9 cellular contexts compared by ENCODE assay signal in the genomic region with DNA sequence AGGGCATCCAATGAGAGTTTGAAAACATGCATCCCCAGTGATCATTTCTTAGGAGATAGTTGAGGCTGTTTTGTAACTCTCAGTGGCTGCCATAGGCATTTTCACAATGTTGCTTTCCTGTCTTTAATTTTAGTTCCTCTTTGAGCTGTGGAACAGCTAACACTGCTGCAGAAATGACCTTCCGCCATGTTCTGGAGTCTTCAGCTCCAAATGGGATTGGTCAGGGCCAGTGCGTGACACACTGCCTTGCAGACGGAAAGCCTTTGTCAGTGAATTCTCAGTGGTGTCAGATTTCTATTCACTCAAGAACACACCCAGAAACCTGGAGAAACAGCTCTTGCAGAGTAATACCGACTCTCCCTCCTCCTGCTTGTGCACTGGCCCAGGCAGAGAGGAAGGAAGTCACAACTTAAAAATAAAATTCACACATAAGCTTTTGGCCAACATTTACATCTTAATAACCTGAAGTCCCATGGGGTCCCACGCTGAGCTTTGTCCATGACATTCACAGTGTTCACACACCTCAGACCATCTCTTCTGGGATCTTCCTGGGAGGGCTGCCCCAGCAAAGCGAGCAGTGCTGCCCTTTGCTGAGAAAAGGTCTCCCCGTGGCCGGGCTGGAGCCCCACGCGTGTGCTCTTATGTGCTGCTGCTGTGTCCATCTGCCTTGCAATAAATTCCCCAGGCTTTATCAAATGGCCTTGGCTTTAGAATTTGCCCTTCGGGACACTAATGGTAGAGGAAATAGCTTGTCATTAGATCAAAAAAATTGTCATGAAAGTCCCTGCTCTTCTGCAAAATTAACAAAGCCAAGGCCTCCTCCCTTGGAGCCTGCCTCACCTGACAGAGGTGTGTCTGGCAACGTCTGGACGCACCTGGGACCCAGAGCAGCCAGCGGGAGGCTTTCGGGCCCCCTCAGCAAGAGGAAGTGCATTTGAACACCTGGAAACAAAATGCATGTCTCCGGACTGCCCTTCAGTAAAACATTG.
DNase-seq lines count a peak whose midpoint lies in the region; ATAC-seq and TF ChIP-seq lines count a peak whose summit lies in the region.
"Had no signal": no experiment of that assay in that cellular context is flagged by ENCODE, and none has a peak within 500 bp of the region (broad histone marks: within the 10 kb centered on the region; RNA-seq: fewer than 3 reads in every experiment).

No MANE protein-coding gene starts in this region.

- H3K36me3 ChIP-seq in HUES6 (ENCODE audit: control insufficient read depth, insufficient read depth, low read length) (no peaks in the 10 kb centered on the region), iPS-20b (ENCODE audit: insufficient read depth, low read depth, low read length) (no peaks in the 10 kb centered on the region)

- peak overlapping the region; percentile 99 for H3K27ac Mint-ChIP-seq in WTC11
- peak overlapping the region; percentile 97 for H3K27ac Mint-ChIP-seq in stimulated activated naive B cell treated with anti-CD40 and anti-IgM and Interleukin-4, amounts not matched to agents 10 μg/mL and 1 μg/mL and 100 μg/mL, for 72 hours
- no peak overlapping the region for H3K27ac Mint-ChIP-seq in activated CD8-positive, alpha-beta T cell treated with anti-CD3 and anti-CD28 coated beads for 36 hours

- H3K4me1 ChIP-seq in HUES6 (ENCODE audit: control insufficient read depth, insufficient read depth, low read length) (peaks cover 30% of the 10 kb centered on the region), iPS-20b (ENCODE audit: insufficient read depth, low read length) (peaks cover 26% of the 10 kb centered on the region)

- H3K9me3 ChIP-seq in HUES6 (ENCODE audit: control insufficient read depth, insufficient read depth, low read depth, low read length) = no peaks in the 10 kb centered on the region
- no peaks in the 10 kb centered on the region for H3K9me3 ChIP-seq in iPS-20b (ENCODE audit: insufficient read depth, low read depth, low read length)

- H3K27ac ChIP-seq in HUES6 (ENCODE audit: low read depth, low read length) (peak overlapping the region; percentile 72), iPS-20b (ENCODE audit: low read length) (peak overlapping the region; percentile 69)

- CTCF ChIA-PET in WTC11 (lab: Charles Lee) = interaction anchor here (0.7 to 1.1 kb wide), 5 partner anchors 38 to 84 kb away, joined by 3 read pairs; no protein-coding TSS in a partner anchor
- CTCF ChIA-PET in activated CD8-positive, alpha-beta T cell treated with anti-CD3 and anti-CD28 coated beads for 36 hours (lab: Charles Lee) = interaction anchor here (0.7 to 1.3 kb wide), 3 partner anchors 29 to 78 kb away, joined by 3 read pairs; no protein-coding TSS in a partner anchor

- ATAC-seq in GM21529 (IDR thresholded peaks at IDR 0.05; ENCODE audit: unreplicated experiment) = peak; percentile 75
- peak; percentile 86 for ATAC-seq in WTC11
- peak; percentile 79 to 82 for ATAC-seq in stimulated activated naive B cell treated with anti-CD40 and anti-IgM and Interleukin-4, amounts not matched to agents 10 μg/mL and 1 μg/mL and 100 μg/mL, for 72 hours (replicated peaks)
- no peak for ATAC-seq in activated CD8-positive, alpha-beta T cell treated with anti-CD3 and anti-CD28 coated beads for 36 hours
- ATAC-seq: Panc1 had no signal

- 0 out of 2 replicates have a peak overlapping the region, but pooled peaks have one; percentile 5 for H3K4me3 ChIP-seq in HUES6 (ENCODE audit: low read depth, low read length)
- peak overlapping the region; percentile 43; the same call in 1 of the 2 replicates for H3K4me3 ChIP-seq in iPS-20b (ENCODE audit: low read length)

- intact Hi-C loops in activated CD8-positive, alpha-beta T cell treated with anti-CD3 and anti-CD28 coated beads for 36 hours (cut with micrococcal nuclease) = no loop called here

- peaks cover 16% of the 10 kb centered on the region for H3K9me3 Mint-ChIP-seq in WTC11
- peaks cover 0 to 3% of the 10 kb centered on the region in 2 donors for H3K9me3 Mint-ChIP-seq in stimulated activated naive B cell treated with anti-CD40 and anti-IgM and Interleukin-4, amounts not matched to agents 10 μg/mL and 1 μg/mL and 100 μg/mL, for 72 hours
- no peaks in the 10 kb centered on the region for H3K9me3 Mint-ChIP-seq in activated CD8-positive, alpha-beta T cell treated with anti-CD3 and anti-CD28 coated beads for 36 hours

- POLR2A ChIA-PET in WTC11 (lab: Charles Lee) = interaction anchor here (0.5 to 1.2 kb wide), 6 partner anchors 9 to 387 kb away, joined by 4 to 9 read pairs (median 6); a partner anchor contains a TSS
- POLR2A ChIA-PET in activated CD8-positive, alpha-beta T cell treated with anti-CD3 and anti-CD28 coated beads for 36 hours (lab: Charles Lee) = interaction anchor here (0.6 kb wide), 1 partner anchor 22 kb away, joined by 3 read pairs; no protein-coding TSS in a partner anchor

- peaks cover 46% of the 10 kb centered on the region for H3K4me1 Mint-ChIP-seq in WTC11
- H3K4me1 Mint-ChIP-seq in stimulated activated naive B cell treated with anti-CD40 and anti-IgM and Interleukin-4, amounts not matched to agents 10 μg/mL and 1 μg/mL and 100 μg/mL, for 72 hours = peaks cover 67 to 87% of the 10 kb centered on the region in 2 donors
- peaks cover 19% of the 10 kb centered on the region for H3K4me1 Mint-ChIP-seq in activated CD8-positive, alpha-beta T cell treated with anti-CD3 and anti-CD28 coated beads for 36 hours (ENCODE audit: low read depth)

- no peaks in the 10 kb centered on the region for H3K27me3 ChIP-seq in HUES6 (ENCODE audit: control insufficient read depth, insufficient read depth, low read length)
- no peaks in the 10 kb centered on the region; the same call in 1 of the 2 replicates for H3K27me3 ChIP-seq in iPS-20b (ENCODE audit: insufficient read depth, low read length)

- no peak overlapping the region for H3K4me3 Mint-ChIP-seq in WTC11
- peak overlapping the region; percentile 46 to 74 for H3K4me3 Mint-ChIP-seq in stimulated activated naive B cell treated with anti-CD40 and anti-IgM and Interleukin-4, amounts not matched to agents 10 μg/mL and 1 μg/mL and 100 μg/mL, for 72 hours
- H3K4me3 Mint-ChIP-seq in activated CD8-positive, alpha-beta T cell treated with anti-CD3 and anti-CD28 coated beads for 36 hours = no peak overlapping the region

- DNase-seq in GM03348 (ENCODE audit: low spot score) = peak; percentile 27
- DNase-seq in WTC11 (ENCODE audit: low spot score) = peak; percentile 59
- peak; percentile 69 for DNase-seq in stimulated activated naive B cell treated with anti-CD40 and anti-IgM and Interleukin-4, amounts not matched to agents 10 μg/mL and 1 μg/mL and 100 μg/mL, for 72 hours
- no peak for DNase-seq in central memory CD4-positive, alpha-beta T cell
- no peak for DNase-seq in activated CD8-positive, alpha-beta T cell treated with anti-CD3 and anti-CD28 coated beads for 36 hours

- no peak for TF ChIP-seq CTCF in WTC11 (IDR thresholded peaks at IDR 0.05)
- no peak for TF ChIP-seq CTCF in activated CD8-positive, alpha-beta T cell treated with anti-CD3 and anti-CD28 coated beads for 36 hours (IDR thresholded peaks at IDR 0.05)

- H3K27me3 Mint-ChIP-seq in WTC11 (ENCODE audit: low read depth) = peaks cover 3% of the 10 kb centered on the region; the same call in 1 of the 2 replicates
- H3K27me3 Mint-ChIP-seq in stimulated activated naive B cell treated with anti-CD40 and anti-IgM and Interleukin-4, amounts not matched to agents 10 μg/mL and 1 μg/mL and 100 μg/mL, for 72 hours = no peaks in the 10 kb centered on the region
- peaks cover 2% of the 10 kb centered on the region for H3K27me3 Mint-ChIP-seq in activated CD8-positive, alpha-beta T cell treated with anti-CD3 and anti-CD28 coated beads for 36 hours

- H3K9ac ChIP-seq in HUES6 (ENCODE audit: low read length) (peak overlapping the region; percentile 13), iPS-20b (ENCODE audit: low read depth, low read length) (peak overlapping the region; percentile 74; the same call in 1 of the 2 replicates)

- H3K36me3 Mint-ChIP-seq in WTC11 = 0 out of 2 replicates have a peak, but pooled peaks cover 4% of the 10 kb centered on the region
- peaks cover 0 to 4% of the 10 kb centered on the region in 2 donors for H3K36me3 Mint-ChIP-seq in stimulated activated naive B cell treated with anti-CD40 and anti-IgM and Interleukin-4, amounts not matched to agents 10 μg/mL and 1 μg/mL and 100 μg/mL, for 72 hours
- no peaks in the 10 kb centered on the region for H3K36me3 Mint-ChIP-seq in activated CD8-positive, alpha-beta T cell treated with anti-CD3 and anti-CD28 coated beads for 36 hours (ENCODE audit: low read depth)

TF ChIP-seq in WTC11, 78 proteins besides CTCF, POLR2A, EP300 and RAD21 (continues in another document):
- TF ChIP-seq, protein P1, sequence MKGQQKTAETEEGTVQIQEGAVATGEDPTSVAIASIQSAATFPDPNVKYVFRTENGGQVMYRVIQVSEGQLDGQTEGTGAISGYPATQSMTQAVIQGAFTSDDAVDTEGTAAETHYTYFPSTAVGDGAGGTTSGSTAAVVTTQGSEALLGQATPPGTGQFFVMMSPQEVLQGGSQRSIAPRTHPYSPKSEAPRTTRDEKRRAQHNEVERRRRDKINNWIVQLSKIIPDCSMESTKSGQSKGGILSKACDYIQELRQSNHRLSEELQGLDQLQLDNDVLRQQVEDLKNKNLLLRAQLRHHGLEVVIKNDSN (CRISPR knock-in tag; IDR thresholded peaks at IDR 0.05) = 0 out of 2 replicates have a peak, but pooled peaks have one; percentile 44
- TF ChIP-seq, protein P2, sequence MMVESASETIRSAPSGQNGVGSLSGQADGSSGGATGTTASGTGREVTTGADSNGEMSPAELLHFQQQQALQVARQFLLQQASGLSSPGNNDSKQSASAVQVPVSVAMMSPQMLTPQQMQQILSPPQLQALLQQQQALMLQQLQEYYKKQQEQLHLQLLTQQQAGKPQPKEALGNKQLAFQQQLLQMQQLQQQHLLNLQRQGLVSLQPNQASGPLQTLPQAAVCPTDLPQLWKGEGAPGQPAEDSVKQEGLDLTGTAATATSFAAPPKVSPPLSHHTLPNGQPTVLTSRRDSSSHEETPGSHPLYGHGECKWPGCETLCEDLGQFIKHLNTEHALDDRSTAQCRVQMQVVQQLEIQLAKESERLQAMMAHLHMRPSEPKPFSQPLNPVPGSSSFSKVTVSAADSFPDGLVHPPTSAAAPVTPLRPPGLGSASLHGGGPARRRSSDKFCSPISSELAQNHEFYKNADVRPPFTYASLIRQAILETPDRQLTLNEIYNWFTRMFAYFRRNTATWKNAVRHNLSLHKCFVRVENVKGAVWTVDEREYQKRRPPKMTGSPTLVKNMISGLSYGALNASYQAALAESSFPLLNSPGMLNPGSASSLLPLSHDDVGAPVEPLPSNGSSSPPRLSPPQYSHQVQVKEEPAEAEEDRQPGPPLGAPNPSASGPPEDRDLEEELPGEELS (CRISPR knock-in tag; IDR thresholded peaks at IDR 0.05) = peak; percentile 29; the same call in 1 of the 2 replicates

Comparison
In these comparisons a context has a peak if more than half of its experiments do, and no peak if none do; other contexts are left out.
1. DNase-seq: peak in GM03348 (single experiment), WTC11 (single experiment) and stimulated activated naive B cell treated with anti-CD40 and anti-IgM and Interleukin-4, amounts not matched to agents 10 μg/mL and 1 μg/mL and 100 μg/mL, for 72 hours (single experiment); none in central memory CD4-positive, alpha-beta T cell (single experiment) and activated CD8-positive, alpha-beta T cell treated with anti-CD3 and anti-CD28 coated beads for 36 hours (single experiment).
2. H3K4me3 Mint-ChIP-seq: peak in stimulated activated naive B cell treated with anti-CD40 and anti-IgM and Interleukin-4, amounts not matched to agents 10 μg/mL and 1 μg/mL and 100 μg/mL, for 72 hours (2 of 2); none in WTC11 (single experiment) and activated CD8-positive, alpha-beta T cell treated with anti-CD3 and anti-CD28 coated beads for 36 hours (single experiment).